18 cellular contexts compared by ENCODE assay signal in genomic region chr1:112805155-112805853, GRCh38.
DNase-seq lines count a peak whose midpoint lies in the region; ATAC-seq and TF ChIP-seq lines count a peak whose summit lies in the region.
"Had no signal": no experiment of that assay in that cellular context is flagged by ENCODE, and none has a peak within 500 bp of the region (broad histone marks: within the 10 kb centered on the region; RNA-seq: fewer than 3 reads in every experiment).

No MANE protein-coding gene starts in this region.

- H2BK15ac ChIP-seq in mesendoderm (replicated peaks; ENCODE audit: low read depth) = no peak overlapping the region

- peak overlapping the region; percentile 1 for H3K56ac ChIP-seq in mesendoderm (ENCODE audit: low read length)

- H3K4me3 Mint-ChIP-seq in endodermal cell (no peak overlapping the region), type B pancreatic cell (no peak overlapping the region)

- H3K9ac ChIP-seq in endodermal cell (ENCODE audit: extremely low read depth, low read length, poor library complexity, severe bottlenecking) = no peak overlapping the region
- no peak overlapping the region for H3K9ac ChIP-seq in mesendoderm (ENCODE audit: low read length)

- H3K4me3 ChIP-seq in H7 (ENCODE audit: insufficient read depth, low read depth, low read length) (no peak overlapping the region), endodermal cell (ENCODE audit: low read length) (no peak overlapping the region), mesendoderm (ENCODE audit: low read length) (no peak overlapping the region)
- H3K4me3 ChIP-seq: HAP-1, Peyer's patch, SJSA1 had no signal

- H2AK5ac ChIP-seq in mesendoderm (ENCODE audit: low read length) = no peak overlapping the region

- H3K9me3 Mint-ChIP-seq in endodermal cell (no peaks in the 10 kb centered on the region), type B pancreatic cell (no peaks in the 10 kb centered on the region)
- H3K9me3 Mint-ChIP-seq: CD8-positive, alpha-beta memory T cell had no signal

- WGBS in endodermal cell (ENCODE audit: insufficient coverage in 1 of 2, insufficient read length in 1 of 2), 2 experiments = 83 to 92% methylated on average over 2 to 3 of the region's 3 CpGs
- WGBS in mesendoderm (ENCODE audit: extremely low coverage, insufficient coverage, low lambda C conversion rate) = no CpG with 5 or more reads among the region's 3 CpGs

- no peak for TF ChIP-seq CTCF in endodermal cell (conservative IDR thresholded peaks at IDR 0.05)
- no peak for TF ChIP-seq CTCF in type B pancreatic cell (conservative IDR thresholded peaks at IDR 0.05)

- H3K4ac ChIP-seq in mesendoderm (ENCODE audit: low read depth, low read length) = no peak overlapping the region

- H2BK5ac ChIP-seq in mesendoderm (ENCODE audit: low read length) = no peak overlapping the region

- peaks cover 40% of the 10 kb centered on the region for H3K4me1 Mint-ChIP-seq in endodermal cell
- peaks cover 21% of the 10 kb centered on the region for H3K4me1 Mint-ChIP-seq in type B pancreatic cell (ENCODE audit: unreplicated experiment)
- H3K4me1 Mint-ChIP-seq: CD8-positive, alpha-beta memory T cell had no signal

- H3K27ac Mint-ChIP-seq in endodermal cell (no peak overlapping the region), type B pancreatic cell (peak overlapping the region; percentile 37)
- H3K27ac Mint-ChIP-seq: CD8-positive, alpha-beta memory T cell had no signal

- H3K27me3 Mint-ChIP-seq in endodermal cell (ENCODE audit: insufficient read depth) = peaks cover 11% of the 10 kb centered on the region
- H3K27me3 Mint-ChIP-seq in type B pancreatic cell = peaks cover 4% of the 10 kb centered on the region

- ATAC-seq in GM18907 (IDR thresholded peaks at IDR 0.05; ENCODE audit: unreplicated experiment) (no peak), HG02885 (IDR thresholded peaks at IDR 0.05; ENCODE audit: poor library complexity, unreplicated experiment) (no peak)

- H3K27ac ChIP-seq in endodermal cell (ENCODE audit: low read depth, low read length) (no peak overlapping the region), mesendoderm (ENCODE audit: low read depth, low read length) (no peak overlapping the region)
- H3K27ac ChIP-seq: Peyer's patch, SJSA1 had no signal

- H4K8ac ChIP-seq in mesendoderm (ENCODE audit: low read depth, low read length) = no peak overlapping the region

- H3K36me3 ChIP-seq in H7 (replicated peaks; ENCODE audit: control insufficient read depth, insufficient read depth, low read length) (no peaks in the 10 kb centered on the region), endodermal cell (ENCODE audit: control insufficient read depth, insufficient read depth, low read length) (peaks cover 3% of the 10 kb centered on the region), mesendoderm (ENCODE audit: control insufficient read depth, insufficient read depth, low read length) (no peaks in the 10 kb centered on the region)
- H3K36me3 ChIP-seq: HAP-1, Peyer's patch, SJSA1 had no signal

- no peaks in the 10 kb centered on the region; the same call in 1 of the 2 replicates for H3K27me3 ChIP-seq in H7 (ENCODE audit: control insufficient read depth, insufficient read depth, low read length)
- H3K27me3 ChIP-seq in endodermal cell (ENCODE audit: control insufficient read depth, insufficient read depth, low read length, poor library complexity, severe bottlenecking) = no peaks in the 10 kb centered on the region
- no peaks in the 10 kb centered on the region for H3K27me3 ChIP-seq in mesendoderm (ENCODE audit: insufficient read depth, low read length, poor library complexity)
- H3K27me3 ChIP-seq: Peyer's patch, SJSA1 had no signal

- no peak overlapping the region for H2BK120ac ChIP-seq in mesendoderm (ENCODE audit: low read depth, low read length)

- H3K36me3 Mint-ChIP-seq in endodermal cell (ENCODE audit: low read depth) (peaks cover 6% of the 10 kb centered on the region), type B pancreatic cell (no peaks in the 10 kb centered on the region)
- H3K36me3 Mint-ChIP-seq: CD8-positive, alpha-beta memory T cell had no signal

- H3K4me1 ChIP-seq in endodermal cell (ENCODE audit: control insufficient read depth, insufficient read depth, low read length) (peaks cover 7% of the 10 kb centered on the region), mesendoderm (ENCODE audit: control insufficient read depth, low read depth, low read length) (peaks cover 3% of the 10 kb centered on the region)
- H3K4me1 ChIP-seq: HAP-1, Peyer's patch, SJSA1 had no signal

- no peaks in the 10 kb centered on the region for H3K9me3 ChIP-seq in endodermal cell (ENCODE audit: control insufficient read depth, low read length)
- H3K9me3 ChIP-seq: HAP-1, Peyer's patch, SJSA1 had no signal

- peaks cover under 1% of the 10 kb centered on the region for H3K79me2 ChIP-seq in mesendoderm (ENCODE audit: control insufficient read depth, insufficient read depth, low read length)

- peak; percentile 23 for DNase-seq in H7
- DNase-seq in endodermal cell = peak; percentile 53
- no peak for DNase-seq in mesendoderm
- no peak for DNase-seq in type B pancreatic cell (ENCODE audit: extremely low spot score, unreplicated experiment)
- no peak for DNase-seq in stimulated activated CD4-positive, alpha-beta T cell treated with anti-CD3 and anti-CD28 coated beads, Interleukin-2, amount 100 ng/mL, for 24 hours
- DNase-seq: C1 segment of cervical spinal cord; CD8-positive, alpha-beta memory T cell; KBM-7; NCI-H1105 treated with DMSO at 0.1 percent for 48 hours; NCI-H1694 treated with DMSO at 0.1 percent for 48 hours; NCI-H510A; NCI-H748 treated with DMSO at 0.1 percent for 48 hours; NK-92 treated with Interleukin-12 subunit alpha and Interleukin-12 subunit beta, amount 100 ng/mL, for 24 hours; Peyer's patch had no signal

- H4K5ac ChIP-seq in mesendoderm (ENCODE audit: low read length) = no peak overlapping the region

- H3K79me1 ChIP-seq in mesendoderm (ENCODE audit: low read length) = no peaks in the 10 kb centered on the region

- H3K4me2 ChIP-seq in mesendoderm (ENCODE audit: low read length) = no peak overlapping the region

- H3K18ac ChIP-seq in mesendoderm (ENCODE audit: low read length) = no peak overlapping the region

- H3K23ac ChIP-seq in mesendoderm (ENCODE audit: low read length) = no peak overlapping the region

Comparison
In these comparisons a context has a peak if more than half of its experiments do, and no peak if none do; other contexts are left out.
1. DNase-seq: peak in H7 (single experiment) and endodermal cell (single experiment); none in mesendoderm (single experiment), type B pancreatic cell (single experiment) and stimulated activated CD4-positive, alpha-beta T cell treated with anti-CD3 and anti-CD28 coated beads, Interleukin-2, amount 100 ng/mL, for 24 hours (0 of 2).